ENCODE assay signal across 9 cellular contexts in genomic region chr7:99996755-99997544, GRCh38. TPM values are rescaled to one million over a fixed set of nuclear protein-coding genes. Genes with fewer than 3 reads are reported as not detected.
A peak's percentile ranks its signal among the peaks of the same experiment; 100 is the strongest.
DNase-seq lines count a peak whose midpoint lies in the region; ATAC-seq and TF ChIP-seq lines count a peak whose summit lies in the region.
"Had no signal": no experiment of that assay in that cellular context is flagged by ENCODE, and none has a peak within 500 bp of the region (broad histone marks: within the 10 kb centered on the region; RNA-seq: fewer than 3 reads in every experiment).

No MANE protein-coding gene starts in this region.

- H3K27me3 Mint-ChIP-seq in MCF 10A (ENCODE audit: insufficient read depth, unreplicated experiment) = peaks cover 12% of the 10 kb centered on the region

- H3K4me3 ChIP-seq in breast epithelium (peak overlapping the region; percentile 52 to 69 (median 55)), mammary epithelial cell (replicated peaks in 1 of 3; ENCODE audit: insufficient read depth in 1 of 3, low read depth in 2 of 3, low read length in 3 of 3) (peak overlapping the region in 1 of 3 experiments; percentile 21), mucosa of rectum (ENCODE audit: low read length in 2 of 2) (peak overlapping the region; percentile 62 to 79), upper lobe of right lung (peak overlapping the region; percentile 52)

- peak overlapping the region; percentile 72 for H2AFZ ChIP-seq in mammary epithelial cell (ENCODE audit: low read depth, low read length)

- H3K9me3 Mint-ChIP-seq in MCF 10A (ENCODE audit: unreplicated experiment) = no peaks in the 10 kb centered on the region

- H3K4me2 ChIP-seq in mammary epithelial cell (ENCODE audit: insufficient read depth, low read depth, low read length) = peak overlapping the region; percentile 58

- no peak overlapping the region for H3K27ac Mint-ChIP-seq in MCF 10A (ENCODE audit: low read depth, unreplicated experiment)

- 61% methylated on average over 15 of the region's 15 CpGs for WGBS in mammary epithelial cell (ENCODE audit: low coverage, missing lambda C conversion rate)

- peak overlapping the region; percentile 78 to 81 for H3K27ac ChIP-seq in breast epithelium
- no peak overlapping the region for H3K27ac ChIP-seq in mammary epithelial cell (ENCODE audit: insufficient read depth, low read depth, low read length)
- H3K27ac ChIP-seq in mucosa of rectum (ENCODE audit: low read depth in 2 of 2, low read length in 2 of 2) = peak overlapping the region; percentile 83 to 87
- peak overlapping the region; percentile 88 for H3K27ac ChIP-seq in upper lobe of right lung

- TF ChIP-seq CTCF in breast epithelium (IDR thresholded peaks at IDR 0.05) = no peak
- no peak for TF ChIP-seq CTCF in MCF 10A (IDR thresholded peaks at IDR 0.05; ENCODE audit: unreplicated experiment)
- TF ChIP-seq CTCF in mammary epithelial cell (conservative IDR thresholded peaks at IDR 0.05 in 1 of 2, IDR thresholded peaks at IDR 0.05 in 1 of 2; ENCODE audit: extremely low read depth in 1 of 2, insufficient read depth in 1 of 2, low read depth in 1 of 2, low read length in 2 of 2) = no peak
- no peak for TF ChIP-seq CTCF in upper lobe of right lung (IDR thresholded peaks at IDR 0.05)

- no peak for DNase-seq in breast epithelium (ENCODE audit: low spot score in 2 of 2)
- no peak for DNase-seq in MCF 10A (ENCODE audit: unreplicated experiment)
- no peak for DNase-seq in mammary epithelial cell
- DNase-seq in upper lobe of right lung = no peak
- no peak for DNase-seq in middle frontal gyrus (ENCODE audit: extremely low spot score, low spot score)
- DNase-seq in activated CD8-positive, alpha-beta memory T cell treated with anti-CD3 and anti-CD28 coated beads, Interleukin-2, amount 50 U/mL, for 4 hours = no peak
- DNase-seq: NCI-H1105 had no signal

- TF ChIP-seq POLR2A in breast epithelium (IDR thresholded peaks at IDR 0.05) = no peak

- no peaks in the 10 kb centered on the region for H3K36me3 ChIP-seq in breast epithelium
- H3K36me3 ChIP-seq in mammary epithelial cell (ENCODE audit: insufficient read depth, low read length) = no peaks in the 10 kb centered on the region
- H3K36me3 ChIP-seq in mucosa of rectum (ENCODE audit: control insufficient read depth in 2 of 2, insufficient read depth in 2 of 2, low read length in 2 of 2) = no peaks in the 10 kb centered on the region
- H3K36me3 ChIP-seq in upper lobe of right lung = no peaks in the 10 kb centered on the region

- no peak for ATAC-seq in upper lobe of right lung
- ATAC-seq in HG03159 (IDR thresholded peaks at IDR 0.05; ENCODE audit: unreplicated experiment) = no peak

- H3K79me2 ChIP-seq in mammary epithelial cell (ENCODE audit: insufficient read depth, low read length) = no peaks in the 10 kb centered on the region

- no peaks in the 10 kb centered on the region for H3K36me3 Mint-ChIP-seq in MCF 10A (ENCODE audit: insufficient read depth, unreplicated experiment)

- H3K4me3 Mint-ChIP-seq in MCF 10A (ENCODE audit: unreplicated experiment) = no peak overlapping the region

- no TSS peak for BruUV-seq in MCF 10A (replicated peaks; lab: Mats Ljungman, UMichigan)
- no TSS peak for BruUV-seq in mammary epithelial cell (replicated peaks; lab: Mats Ljungman, UMichigan)

- intact Hi-C loops in breast epithelium (cut with DNase I; ENCODE audit: low total_unique reads) (loop anchor here (10.0 kb wide), 1 partner anchor 82 kb away; the partner anchor contains the start of gene TRIM4), MCF 10A (cut with micrococcal nuclease) (no loop called here), mammary epithelial cell (cut with micrococcal nuclease) (no loop called here), upper lobe of right lung (cut with DNase I) (no loop called here)

- no peaks in the 10 kb centered on the region for H3K27me3 ChIP-seq in breast epithelium
- no peaks in the 10 kb centered on the region for H3K27me3 ChIP-seq in mammary epithelial cell (ENCODE audit: insufficient read depth, low read length)
- no peaks in the 10 kb centered on the region for H3K27me3 ChIP-seq in mucosa of rectum (ENCODE audit: control insufficient read depth in 2 of 2, insufficient read depth in 2 of 2, low read length in 2 of 2)
- H3K27me3 ChIP-seq in upper lobe of right lung = no peaks in the 10 kb centered on the region

- in situ Hi-C loops in mammary epithelial cell (cut with MboI; ENCODE audit: low sequenced_read_pairs in 2 of 2) = loop anchor here in 1 of 2 donors (10.0 kb wide), 1 partner anchor 58 kb away; no protein-coding TSS in a partner anchor

- H4K20me1 ChIP-seq in mammary epithelial cell (ENCODE audit: insufficient read depth, low read length) = no peaks in the 10 kb centered on the region

- CTCF ChIA-PET in MCF 10A (lab: Yijun Ruan, JAX) = interaction anchor here (0.6 to 1.4 kb wide), 3 partner anchors 49 to 78 kb away, joined by 3 to 4 read pairs (median 4); no protein-coding TSS in a partner anchor
- CTCF ChIA-PET in mammary epithelial cell (lab: Charles Lee; ENCODE audit: low non-redundant PET) = no interaction called here

- POLR2A ChIA-PET in MCF 10A (lab: Yijun Ruan, JAX) = interaction anchor here (0.6 to 1.4 kb wide), 5 partner anchors 12 to 492 kb away, joined by 3 to 4 read pairs (median 3); partner anchors contain the start of gene ZKSCAN5

- H3K4me1 ChIP-seq in breast epithelium = no peaks in the 10 kb centered on the region
- H3K4me1 ChIP-seq in mammary epithelial cell (ENCODE audit: insufficient read depth, low read length) = peaks cover 5% of the 10 kb centered on the region
- peaks cover 13 to 31% of the 10 kb centered on the region in 2 donors for H3K4me1 ChIP-seq in mucosa of rectum (ENCODE audit: control insufficient read depth in 2 of 2, insufficient read depth in 2 of 2, low read length in 2 of 2)
- H3K4me1 ChIP-seq in upper lobe of right lung = peaks cover 11% of the 10 kb centered on the region

- dilution Hi-C loops in mammary epithelial cell (cut with HindIII; ENCODE audit: low sequenced_read_pairs) = loop anchor here (5.0 to 10.0 kb wide), 3 partner anchors 45 to 80 kb away; no protein-coding TSS in a partner anchor

- no peak overlapping the region for H3K9ac ChIP-seq in mammary epithelial cell (ENCODE audit: insufficient read depth, low read length)
- peak overlapping the region; percentile 74 to 80 for H3K9ac ChIP-seq in mucosa of rectum (ENCODE audit: low read depth in 1 of 2, low read length in 2 of 2)

- no peaks in the 10 kb centered on the region for H3K4me1 Mint-ChIP-seq in MCF 10A (ENCODE audit: insufficient read depth, unreplicated experiment)

- H3K9me3 ChIP-seq in breast epithelium = no peaks in the 10 kb centered on the region
- H3K9me3 ChIP-seq in mammary epithelial cell (replicated peaks; ENCODE audit: insufficient read depth, low read length) = no peaks in the 10 kb centered on the region
- H3K9me3 ChIP-seq in mucosa of rectum (ENCODE audit: control insufficient read depth in 2 of 2, low read length in 2 of 2) = no peaks in the 10 kb centered on the region
- no peaks in the 10 kb centered on the region for H3K9me3 ChIP-seq in upper lobe of right lung

RNA-seq across cellular contexts. Expression of gene ZKSCAN1, which starts 18.4 kb away (rescaled TPM):
- total RNA-seq in breast epithelium (10 to 100 TPM; 30.6 to 65.1 (median 52.4) TPM), MCF 10A (2022) (80.2 and 86.2 TPM in 2 replicates), mammary epithelial cell (10 to 100 TPM; 42.7 to 80.8 TPM), upper lobe of right lung (57.5 TPM)
- 15.2 TPM for polyA plus RNA-seq in mammary epithelial cell
- 72.0 TPM for polyA minus RNA-seq in mammary epithelial cell

RNA-seq across cellular contexts. Expression of gene AZGP1, which starts 21.1 kb away (rescaled TPM):
- total RNA-seq in breast epithelium (1,000 to 10,000 TPM in 2 of 3 donors, 10 to 100 TPM in 1; 40.0 to 4,981 (median 3,161) TPM), MCF 10A (2022) (0.58 and 0.59 TPM in 2 replicates), mammary epithelial cell (1 to 10 TPM in 1 of 2 donors, not detected in 1; 9.3 TPM), upper lobe of right lung (87.7 TPM)
- polyA plus RNA-seq in mammary epithelial cell = 0.14 TPM
- polyA minus RNA-seq in mammary epithelial cell = not detected

RNA-seq across cellular contexts. Expression of gene ZSCAN21, which starts 52.6 kb away (rescaled TPM):
- 10 to 100 TPM; 12.8 to 21.8 (median 13.0) TPM for total RNA-seq in breast epithelium
- total RNA-seq in MCF 10A (2022) = 13.8 and 14.7 TPM in 2 replicates
- total RNA-seq in mammary epithelial cell = 10 to 100 TPM; 10.8 to 15.0 TPM
- polyA plus RNA-seq in mammary epithelial cell = 7.9 TPM
- polyA minus RNA-seq in mammary epithelial cell = 2.7 TPM
- 10.0 TPM for total RNA-seq in upper lobe of right lung
